In the genomic region with DNA sequence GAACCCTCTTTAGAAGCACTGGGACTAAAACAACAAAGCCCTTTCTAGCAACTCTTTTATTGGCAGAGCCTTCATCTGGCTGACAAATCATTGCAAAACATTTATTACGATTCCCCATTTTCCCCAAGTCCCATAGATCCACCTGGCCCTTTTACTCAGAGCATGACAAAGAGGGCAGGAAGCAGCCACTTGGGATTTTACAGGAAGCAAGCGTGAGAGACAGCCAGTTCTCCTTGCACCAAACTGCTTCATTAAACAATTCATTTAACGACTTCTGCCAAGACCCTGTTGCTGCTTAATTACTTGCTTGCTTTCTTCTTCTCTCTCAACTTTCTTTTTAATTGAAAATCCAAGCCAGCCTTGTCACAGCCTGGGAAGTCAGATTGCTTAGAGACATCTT, we compare ENCODE assay signal across 21 cellular contexts.
A peak's percentile ranks its signal among the peaks of the same experiment; 100 is the strongest.
DNase-seq lines count a peak whose midpoint lies in the region; TF ChIP-seq lines count a peak whose summit lies in the region.
"Had no signal": no experiment of that assay in that cellular context is flagged by ENCODE, and none has a peak within 500 bp of the region (broad histone marks: within the 10 kb centered on the region; RNA-seq: fewer than 3 reads in every experiment).

No MANE protein-coding gene starts in this region.

- TF ChIP-seq CTCF in coronary artery (IDR thresholded peaks at IDR 0.05) (no peak), endothelial cell (IDR thresholded peaks at IDR 0.05; ENCODE audit: unreplicated experiment) (no peak), esophagus muscularis mucosa (IDR thresholded peaks at IDR 0.05) (no peak)

- no peak for TF ChIP-seq POLR2A in esophagus muscularis mucosa (IDR thresholded peaks at IDR 0.05; ENCODE audit: low read depth)

- H3K4me3 ChIP-seq in BLaER1 treated with 17β-estradiol and CSF1 and Interleukin-3, amounts not matched to agents 10 nM and 100 nM = no peak overlapping the region
- H3K4me3 ChIP-seq in mesendoderm (ENCODE audit: low read length) (no peak overlapping the region), coronary artery (no peak overlapping the region), esophagus muscularis mucosa (no peak overlapping the region)
- H3K4me3 ChIP-seq: cardiac muscle cell, heart right ventricle, K562 had no signal

- H4K5ac ChIP-seq in mesendoderm (ENCODE audit: low read length) = no peak overlapping the region

- peak overlapping the region; percentile 4 for H3K4ac ChIP-seq in mesendoderm (ENCODE audit: low read depth, low read length)

- intact Hi-C loops in esophagus muscularis mucosa (cut with DNase I) = no loop called here

- H3K18ac ChIP-seq in mesendoderm (ENCODE audit: low read length) = peak overlapping the region; percentile 68

- H2BK5ac ChIP-seq in mesendoderm (ENCODE audit: low read length) = no peak overlapping the region

- no peak overlapping the region for H2BK15ac ChIP-seq in mesendoderm (replicated peaks; ENCODE audit: low read depth)

- H3K79me2 ChIP-seq in mesendoderm (ENCODE audit: control insufficient read depth, insufficient read depth, low read length) = no peaks in the 10 kb centered on the region

- H2BK120ac ChIP-seq in mesendoderm (ENCODE audit: low read depth, low read length) = no peak overlapping the region

- H3K4me2 ChIP-seq in BLaER1 treated with 17β-estradiol and CSF1 and Interleukin-3, amounts not matched to agents 10 nM and 100 nM = peak overlapping the region in 9 of 11 experiments; percentile 19 to 53 (median 42); a peak in 17 of 22 replicates
- H3K4me2 ChIP-seq in mesendoderm (ENCODE audit: low read length) = no peak overlapping the region

- no peaks in the 10 kb centered on the region for H3K9me3 Mint-ChIP-seq in endothelial cell (ENCODE audit: unreplicated experiment)
- H3K9me3 Mint-ChIP-seq: activated naive CD8-positive, alpha-beta T cell treated with anti-CD3 and anti-CD28 coated beads, Interleukin-2, amount 50 U/mL, for 24 hours had no signal

- no peak for TF ChIP-seq EP300 in esophagus muscularis mucosa (IDR thresholded peaks at IDR 0.05)

- H3K27ac Mint-ChIP-seq in endothelial cell (ENCODE audit: unreplicated experiment) = no peak overlapping the region
- H3K27ac Mint-ChIP-seq: activated B cell treated with CpG ODN at 0.5 μM for 24 hours; activated naive CD8-positive, alpha-beta T cell treated with anti-CD3 and anti-CD28 coated beads, Interleukin-2, amount 50 U/mL, for 24 hours; activated T-helper 1 cell treated with anti-CD3 and anti-CD28 coated beads, Interleukin-12 subunit alpha, Interleukin-12 subunit beta, Interleukin-2, Interleukin-4 antibody, amounts not matched to agents 30 ng/mL and 10 ng/mL and 1 ng/mL, durations not matched to agents 14 hours and 24 hours and 36 hours had no signal

- H3K27me3 ChIP-seq in BLaER1 treated with 17β-estradiol and CSF1 and Interleukin-3, amounts not matched to agents 10 nM and 100 nM = no peaks in the 10 kb centered on the region
- H3K27me3 ChIP-seq in mesendoderm (ENCODE audit: insufficient read depth, low read length, poor library complexity) (no peaks in the 10 kb centered on the region), esophagus muscularis mucosa (no peaks in the 10 kb centered on the region)
- H3K27me3 ChIP-seq: cardiac muscle cell, heart right ventricle had no signal

- peaks cover 12% of the 10 kb centered on the region for H3K4me1 Mint-ChIP-seq in endothelial cell (ENCODE audit: unreplicated experiment)
- H3K4me1 Mint-ChIP-seq: activated B cell treated with CpG ODN at 0.5 μM for 24 hours; activated naive CD8-positive, alpha-beta T cell treated with anti-CD3 and anti-CD28 coated beads, Interleukin-2, amount 50 U/mL, for 24 hours had no signal

- peaks cover 14 to 20% (median 18%) of the 10 kb centered on the region in 10 experiments for H3K4me1 ChIP-seq in BLaER1 treated with 17β-estradiol and CSF1 and Interleukin-3, amounts not matched to agents 10 nM and 100 nM
- H3K4me1 ChIP-seq in mesendoderm (ENCODE audit: control insufficient read depth, low read depth, low read length) (peaks cover 3% of the 10 kb centered on the region), esophagus muscularis mucosa (peaks cover 0 to 16% (median 12%) of the 10 kb centered on the region in 4 donors)
- H3K4me1 ChIP-seq: Caco-2 had no signal

- DNase-seq in NCI-H1417 treated with DMSO at 0.1 percent for 48 hours (lab: John Stamatoyannopoulos, UW) (peak; percentile 1), anterior cingulate cortex (lab: John Stamatoyannopoulos, UW) (peak in 34 of 58 donors; percentile 1 to 75 (median 14)), mesendoderm (peak; percentile 29), coronary artery (ENCODE audit: low spot score) (no peak), occipital lobe (lab: John Stamatoyannopoulos, UW) (no peak), endothelial cell (ENCODE audit: low spot score) (no peak), esophagus muscularis mucosa (ENCODE audit: extremely low spot score) (no peak)
- DNase-seq: activated B cell treated with CpG ODN at 0.5 μM for 24 hours; activated naive CD8-positive, alpha-beta T cell treated with anti-CD3 and anti-CD28 coated beads, Interleukin-2, amount 50 U/mL, for 24 hours; Caco-2; effector CD4-positive, alpha-beta T cell; GF-D8; heart right ventricle; NCI-H2171 treated with DMSO at 0.1 percent for 48 hours; SIG-M5; small intestine; stimulated activated CD4-positive, alpha-beta T cell treated with anti-CD3 and anti-CD28 coated beads, Interleukin-4, amount 100 ng/mL, for 24 hours had no signal

- no peak overlapping the region for H4K8ac ChIP-seq in mesendoderm (ENCODE audit: low read depth, low read length)

- H3K4me3 Mint-ChIP-seq in endothelial cell (ENCODE audit: unreplicated experiment) = no peak overlapping the region
- H3K4me3 Mint-ChIP-seq: activated B cell treated with CpG ODN at 0.5 μM for 24 hours; activated naive CD8-positive, alpha-beta T cell treated with anti-CD3 and anti-CD28 coated beads, Interleukin-2, amount 50 U/mL, for 24 hours; activated T-helper 1 cell treated with anti-CD3 and anti-CD28 coated beads, Interleukin-12 subunit alpha, Interleukin-12 subunit beta, Interleukin-2, Interleukin-4 antibody, amounts not matched to agents 30 ng/mL and 10 ng/mL and 1 ng/mL, durations not matched to agents 14 hours and 24 hours and 36 hours had no signal

- no peaks in the 10 kb centered on the region for H3K79me1 ChIP-seq in mesendoderm (ENCODE audit: low read length)

- H3K27ac ChIP-seq in BLaER1 treated with 17β-estradiol and CSF1 and Interleukin-3, amounts not matched to agents 10 nM and 100 nM = no peak overlapping the region
- H3K27ac ChIP-seq in mesendoderm (ENCODE audit: low read depth, low read length) = no peak overlapping the region
- no peak overlapping the region for H3K27ac ChIP-seq in coronary artery
- no peak overlapping the region for H3K27ac ChIP-seq in esophagus muscularis mucosa (replicated peaks in 1 of 4)
- H3K27ac ChIP-seq: cardiac muscle cell, heart right ventricle had no signal

- no peaks in the 10 kb centered on the region for H3K36me3 ChIP-seq in BLaER1 treated with 17β-estradiol and CSF1 and Interleukin-3, amounts not matched to agents 10 nM and 100 nM
- H3K36me3 ChIP-seq in mesendoderm (ENCODE audit: control insufficient read depth, insufficient read depth, low read length) = no peaks in the 10 kb centered on the region
- no peaks in the 10 kb centered on the region for H3K36me3 ChIP-seq in esophagus muscularis mucosa
- H3K36me3 ChIP-seq: cardiac muscle cell, heart right ventricle had no signal

- no CpG with 5 or more reads among the region's 3 CpGs for WGBS in mesendoderm (ENCODE audit: extremely low coverage, insufficient coverage, low lambda C conversion rate)
- 50% methylated on average over 3 of the region's 3 CpGs for WGBS in esophagus muscularis mucosa

- no peaks in the 10 kb centered on the region for H3K27me3 Mint-ChIP-seq in endothelial cell (ENCODE audit: unreplicated experiment)
- H3K27me3 Mint-ChIP-seq: activated B cell treated with CpG ODN at 0.5 μM for 24 hours; activated naive CD8-positive, alpha-beta T cell treated with anti-CD3 and anti-CD28 coated beads, Interleukin-2, amount 50 U/mL, for 24 hours had no signal

- no peak overlapping the region for H3K23ac ChIP-seq in mesendoderm (ENCODE audit: low read length)

- no peak overlapping the region for H3K9ac ChIP-seq in BLaER1 treated with 17β-estradiol and CSF1 and Interleukin-3, amounts not matched to agents 10 nM and 100 nM
- no peak overlapping the region for H3K9ac ChIP-seq in mesendoderm (ENCODE audit: low read length)

- H3K36me3 Mint-ChIP-seq in endothelial cell (ENCODE audit: low read depth, unreplicated experiment) = no peaks in the 10 kb centered on the region

- peaks cover 4 to 14% (median 12%) of the 10 kb centered on the region in 11 experiments; a peak in 13 of 22 replicates for H3K9me3 ChIP-seq in BLaER1 treated with 17β-estradiol and CSF1 and Interleukin-3, amounts not matched to agents 10 nM and 100 nM (replicated peaks in 1 of 11)
- no peaks in the 10 kb centered on the region for H3K9me3 ChIP-seq in esophagus muscularis mucosa
- H3K9me3 ChIP-seq: Caco-2 had no signal

- no peaks in the 10 kb centered on the region for H4K20me1 ChIP-seq in BLaER1 treated with 17β-estradiol and CSF1 and Interleukin-3, amounts not matched to agents 10 nM and 100 nM

- H3K56ac ChIP-seq in mesendoderm (ENCODE audit: low read length) = no peak overlapping the region

- no peak overlapping the region for H2AK5ac ChIP-seq in mesendoderm (ENCODE audit: low read length)

Comparison
In these comparisons a context has a peak if more than half of its experiments do, and no peak if none do; other contexts are left out.
1. DNase-seq: peak in NCI-H1417 treated with DMSO at 0.1 percent for 48 hours (single experiment), anterior cingulate cortex (34 of 58) and mesendoderm (single experiment); none in coronary artery (single experiment), occipital lobe (single experiment), endothelial cell (single experiment) and esophagus muscularis mucosa (single experiment).